ENCODE assay signal across 20 cellular contexts in genomic region chr12:131353376-131353775, GRCh38.
"Had no signal": no experiment of that assay in that cellular context is flagged by ENCODE, and none has a peak within 500 bp of the region (broad histone marks: within the 10 kb centered on the region; RNA-seq: fewer than 3 reads in every experiment).

No MANE protein-coding gene starts in this region.

- H3K79me2 ChIP-seq: hepatocyte had no signal

- H3K27ac Mint-ChIP-seq: immature natural killer cell; mesothelial cell of epicardium; naive thymus-derived CD4-positive, alpha-beta T cell had no signal

- H3K4me3 ChIP-seq: coronary artery, dorsolateral prefrontal cortex, esophagus muscularis mucosa, gastroesophageal sphincter, heart left ventricle, hepatocyte, left lung, lower lobe of right lung, mucosa of descending colon had no signal

- H2AFZ ChIP-seq: hepatocyte had no signal

- H3K36me3 Mint-ChIP-seq: immature natural killer cell, mesothelial cell of epicardium had no signal

- H3K4me1 Mint-ChIP-seq: immature natural killer cell had no signal

- H3K27ac ChIP-seq: coronary artery, dorsolateral prefrontal cortex, esophagus muscularis mucosa, foreskin keratinocyte, gastroesophageal sphincter, heart left ventricle, hepatocyte, left lung, lower lobe of right lung had no signal

- H3K4me3 Mint-ChIP-seq: immature natural killer cell; mesothelial cell of epicardium; naive thymus-derived CD4-positive, alpha-beta T cell had no signal

- H3K36me3 ChIP-seq: esophagus muscularis mucosa, gastroesophageal sphincter, heart left ventricle, left lung, lower lobe of right lung had no signal

- H3K4me1 ChIP-seq: foreskin keratinocyte, heart left ventricle, left lung, lower lobe of right lung had no signal

- H3K27me3 ChIP-seq: foreskin keratinocyte had no signal

- H3K9me3 Mint-ChIP-seq: mesothelial cell of epicardium had no signal

- DNase-seq: dermis blood vessel endothelial cell; dorsolateral prefrontal cortex; effector CD4-positive, alpha-beta T cell; effector memory CD4-positive, alpha-beta T cell; foreskin keratinocyte; heart left ventricle; hypothalamus; immature natural killer cell; left cardiac atrium; left lung; left ventricle myocardium superior; lower lobe of right lung; mesenchymal stem cell; mucosa of descending colon; naive thymus-derived CD4-positive, alpha-beta T cell had no signal

- H3K9me3 ChIP-seq: esophagus muscularis mucosa, gastroesophageal sphincter, heart left ventricle, left lung, lower lobe of right lung, mucosa of descending colon had no signal

- H3K4me2 ChIP-seq: hepatocyte had no signal
